In the genomic region with DNA sequence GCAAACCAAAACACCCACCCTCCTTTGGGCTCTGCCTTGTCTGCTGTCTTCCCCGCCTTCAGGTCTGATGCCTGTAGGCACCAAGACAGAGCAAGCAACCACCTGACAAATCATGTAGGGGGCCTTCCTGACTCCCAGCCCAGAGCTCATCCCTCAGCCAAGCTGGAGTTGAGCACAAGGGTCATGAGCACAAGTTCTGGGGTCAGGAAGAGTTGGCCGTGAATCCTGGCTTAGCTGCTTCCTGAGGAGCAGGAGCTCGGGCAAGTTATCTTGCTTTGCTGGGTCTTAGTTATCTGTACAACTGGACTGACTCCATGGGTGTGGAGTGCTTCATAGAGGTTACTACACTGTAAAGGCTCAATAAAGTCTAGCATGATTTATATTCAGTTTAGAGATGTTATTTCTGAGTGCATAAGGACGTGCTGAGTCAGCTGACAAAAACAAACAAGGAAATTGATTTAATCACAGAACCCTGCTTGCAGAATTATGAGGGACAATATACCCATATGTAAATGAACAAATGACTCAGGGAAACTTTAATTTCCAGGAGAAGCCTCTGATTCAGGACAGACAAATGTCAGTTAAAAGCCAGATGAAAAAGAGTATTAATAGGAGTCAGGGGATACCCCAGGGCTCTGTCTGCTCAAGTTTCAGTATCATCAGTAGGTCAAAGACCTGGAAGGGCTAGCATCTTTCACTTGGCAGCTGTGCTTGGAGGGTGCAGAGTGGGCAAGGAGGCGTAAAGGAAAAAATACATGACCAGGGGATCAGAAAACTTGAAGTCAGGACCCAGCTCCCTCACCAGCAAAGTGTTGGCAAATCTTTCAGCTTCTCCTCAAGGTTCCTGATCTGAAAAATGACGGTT, we compare ENCODE assay signal across 8 cellular contexts. TPM values are rescaled to one million over a fixed set of nuclear protein-coding genes. Genes with fewer than 3 reads are reported as not detected.
A peak's percentile ranks its signal among the peaks of the same experiment; 100 is the strongest.
DNase-seq lines count a peak whose midpoint lies in the region; ATAC-seq and TF ChIP-seq lines count a peak whose summit lies in the region.

No MANE protein-coding gene starts in this region.

- H3K27me3 ChIP-seq in effector memory CD4-positive, alpha-beta T cell (replicated peaks; ENCODE audit: control insufficient read depth, insufficient read depth, low read length, poor library complexity, severe bottlenecking) = no peaks in the 10 kb centered on the region
- no peaks in the 10 kb centered on the region for H3K27me3 ChIP-seq in trophoblast cell (ENCODE audit: insufficient read depth, low read length)
- H3K27me3 ChIP-seq in endodermal cell (ENCODE audit: control insufficient read depth, insufficient read depth, low read length, poor library complexity, severe bottlenecking) = no peaks in the 10 kb centered on the region

- no peak overlapping the region for H2AK5ac ChIP-seq in trophoblast cell (ENCODE audit: low read length)

- H2BK120ac ChIP-seq in trophoblast cell (ENCODE audit: insufficient read depth, low read length, poor library complexity) = no peak overlapping the region

- no peak overlapping the region for H3K4me3 ChIP-seq in effector memory CD4-positive, alpha-beta T cell (ENCODE audit: insufficient read depth, low read depth, low read length, poor library complexity, severe bottlenecking)
- H3K4me3 ChIP-seq in trophoblast cell (ENCODE audit: low read depth, low read length) (no peak overlapping the region), endodermal cell (ENCODE audit: low read length) (no peak overlapping the region)

- no peak overlapping the region for H3K9ac ChIP-seq in trophoblast cell (ENCODE audit: low read length)
- H3K9ac ChIP-seq in endodermal cell (ENCODE audit: extremely low read depth, low read length, poor library complexity, severe bottlenecking) = no peak overlapping the region

- no peak overlapping the region for H4K91ac ChIP-seq in trophoblast cell (ENCODE audit: low read depth, low read length)

- no peak overlapping the region for H4K12ac ChIP-seq in trophoblast cell (ENCODE audit: low read depth, low read length)

- H3K9me3 ChIP-seq in effector memory CD4-positive, alpha-beta T cell (ENCODE audit: control insufficient read depth, low read length) = no peaks in the 10 kb centered on the region
- no peaks in the 10 kb centered on the region for H3K9me3 ChIP-seq in trophoblast cell (ENCODE audit: insufficient read depth, low read depth, low read length)
- peaks cover 3% of the 10 kb centered on the region for H3K9me3 ChIP-seq in endodermal cell (ENCODE audit: control insufficient read depth, low read length)

- peaks cover 19% of the 10 kb centered on the region for H3K36me3 ChIP-seq in effector memory CD4-positive, alpha-beta T cell (ENCODE audit: control insufficient read depth, insufficient read depth, low read length)
- H3K36me3 ChIP-seq in trophoblast cell (ENCODE audit: control insufficient read depth in 1 of 2, insufficient read depth in 2 of 2, low read length in 2 of 2) = peaks cover 13 to 23% of the 10 kb centered on the region in 2 experiments
- peaks cover 48% of the 10 kb centered on the region for H3K36me3 ChIP-seq in endodermal cell (ENCODE audit: control insufficient read depth, insufficient read depth, low read length)

- H3K79me2 ChIP-seq in trophoblast cell (ENCODE audit: control insufficient read depth, insufficient read depth, low read length, poor library complexity) = no peaks in the 10 kb centered on the region

- peak overlapping the region; percentile 22 for H3K23ac ChIP-seq in trophoblast cell (ENCODE audit: low read length)

- no peak overlapping the region for H3K4me2 ChIP-seq in trophoblast cell (ENCODE audit: low read length)

- H3K4ac ChIP-seq in trophoblast cell (ENCODE audit: low read depth, low read length) = no peak overlapping the region

- ATAC-seq in HG03025 (IDR thresholded peaks at IDR 0.05; ENCODE audit: low FRiP score, unreplicated experiment) = no peak

- no peak overlapping the region for H3K18ac ChIP-seq in trophoblast cell (ENCODE audit: low read length)

- WGBS in trophoblast cell (ENCODE audit: extremely low coverage, insufficient coverage, insufficient read length) = no CpG with 5 or more reads among the region's 6 CpGs
- WGBS in endodermal cell (ENCODE audit: insufficient coverage in 1 of 2, insufficient read length in 1 of 2), 2 experiments = 87 to 97% methylated on average over 3 to 6 of the region's 6 CpGs

- H3K4me1 ChIP-seq in effector memory CD4-positive, alpha-beta T cell (ENCODE audit: control insufficient read depth, insufficient read depth, low read length, poor library complexity, severe bottlenecking) = peaks cover 57% of the 10 kb centered on the region
- no peaks in the 10 kb centered on the region for H3K4me1 ChIP-seq in trophoblast cell (ENCODE audit: control insufficient read depth in 1 of 2, insufficient read depth in 2 of 2, low read length in 2 of 2)
- H3K4me1 ChIP-seq in endodermal cell (ENCODE audit: control insufficient read depth, insufficient read depth, low read length) = no peaks in the 10 kb centered on the region

- peaks cover 54% of the 10 kb centered on the region for H3K36me3 Mint-ChIP-seq in endodermal cell (ENCODE audit: low read depth)

- H3K14ac ChIP-seq in trophoblast cell (ENCODE audit: low read length) = no peak overlapping the region

- H4K8ac ChIP-seq in trophoblast cell (ENCODE audit: low read depth, low read length) = no peak overlapping the region

- no peak overlapping the region for H3K27ac Mint-ChIP-seq in endodermal cell

- H3K79me1 ChIP-seq in trophoblast cell (ENCODE audit: low read length) = no peaks in the 10 kb centered on the region

- no peak overlapping the region for H3K4me3 Mint-ChIP-seq in endodermal cell

- H2AFZ ChIP-seq in trophoblast cell (ENCODE audit: insufficient read depth, low read length, poor library complexity) = no peak overlapping the region

- no peak for TF ChIP-seq CTCF in endodermal cell (conservative IDR thresholded peaks at IDR 0.05)

- H3K27ac ChIP-seq in effector memory CD4-positive, alpha-beta T cell (ENCODE audit: insufficient read depth, low read length, poor library complexity, severe bottlenecking) = peak overlapping the region; percentile 55
- H3K27ac ChIP-seq in trophoblast cell (ENCODE audit: low read depth, low read length) (no peak overlapping the region), endodermal cell (ENCODE audit: low read depth, low read length) (no peak overlapping the region)

- H3K27me3 Mint-ChIP-seq in endodermal cell (ENCODE audit: insufficient read depth) = no peaks in the 10 kb centered on the region

- H3K9me3 Mint-ChIP-seq in endodermal cell = no peaks in the 10 kb centered on the region

- peaks cover 5% of the 10 kb centered on the region for H3K4me1 Mint-ChIP-seq in endodermal cell

- H2BK12ac ChIP-seq in trophoblast cell (ENCODE audit: low read length) = no peak overlapping the region

- no peak overlapping the region for H2BK5ac ChIP-seq in trophoblast cell (ENCODE audit: low read depth, low read length, poor library complexity)

- DNase-seq in GF-D8 (lab: John Stamatoyannopoulos, UW) (peak; percentile 78), M059J (ENCODE audit: low read depth) (peak; percentile 87), trophoblast cell (no peak), GM19240 (ENCODE audit: insufficient read length, low spot score) (no peak), endodermal cell (no peak), glomerular visceral epithelial cell (ENCODE audit: extremely low spot score) (no peak)
- DNase-seq in effector memory CD4-positive, alpha-beta T cell = no peak

RNA-seq across cellular contexts. Expression of a gene that starts 15.1 kb away (rescaled TPM):
- not detected in 2 replicates for total RNA-seq in M059J (2014; rRNA removed; shearing (Covaris generic))
- 2.0 and 2.3 TPM in 2 replicates for polyA plus RNA-seq in trophoblast cell (2013)
- 100 to 1,000 TPM in 1 of 2 donors, 10 to 100 TPM in 1; 91.8 to 120 TPM for total RNA-seq in endodermal cell
- 75.6 TPM for polyA plus RNA-seq in endodermal cell (2013, experiment 1 of 2)
- polyA plus RNA-seq in endodermal cell (2013, experiment 2 of 2) = 63.3 TPM

RNA-seq across cellular contexts. Expression of a gene that starts 22.8 kb away (rescaled TPM):
- not detected in 2 replicates for total RNA-seq in M059J (2014; rRNA removed; shearing (Covaris generic))
- polyA plus RNA-seq in trophoblast cell (2013) = 3.6 and 4.9 TPM in 2 replicates
- not detected for total RNA-seq in endodermal cell
- not detected for polyA plus RNA-seq in endodermal cell (2013, experiment 1 of 2)
- not detected for polyA plus RNA-seq in endodermal cell (2013, experiment 2 of 2)

RNA-seq across cellular contexts. Expression of a gene that starts 29.4 kb away (rescaled TPM):
- not detected in 2 replicates for total RNA-seq in M059J (2014; rRNA removed; shearing (Covaris generic))
- polyA plus RNA-seq in trophoblast cell (2013) = 0.07 and 0.11 TPM in 2 replicates
- total RNA-seq in endodermal cell = under 1 TPM; 0.35 to 0.38 TPM
- 0.64 TPM for polyA plus RNA-seq in endodermal cell (2013, experiment 1 of 2)
- 0.62 TPM for polyA plus RNA-seq in endodermal cell (2013, experiment 2 of 2)

Comparison
In these comparisons a context has a peak if more than half of its experiments do, and no peak if none do; other contexts are left out.
1. DNase-seq: peak in GF-D8 (single experiment) and M059J (single experiment); none in effector memory CD4-positive, alpha-beta T cell (0 of 3), trophoblast cell (0 of 2), GM19240 (single experiment), endodermal cell (single experiment) and glomerular visceral epithelial cell (single experiment).
2. RNA of a gene that starts 15.1 kb away (total RNA-seq): 91.8 to 120 TPM in endodermal cell; not detected in M059J; every median in the first group is over 10 times any median in the second.